10 cellular contexts compared by ENCODE assay signal in the genomic region with DNA sequence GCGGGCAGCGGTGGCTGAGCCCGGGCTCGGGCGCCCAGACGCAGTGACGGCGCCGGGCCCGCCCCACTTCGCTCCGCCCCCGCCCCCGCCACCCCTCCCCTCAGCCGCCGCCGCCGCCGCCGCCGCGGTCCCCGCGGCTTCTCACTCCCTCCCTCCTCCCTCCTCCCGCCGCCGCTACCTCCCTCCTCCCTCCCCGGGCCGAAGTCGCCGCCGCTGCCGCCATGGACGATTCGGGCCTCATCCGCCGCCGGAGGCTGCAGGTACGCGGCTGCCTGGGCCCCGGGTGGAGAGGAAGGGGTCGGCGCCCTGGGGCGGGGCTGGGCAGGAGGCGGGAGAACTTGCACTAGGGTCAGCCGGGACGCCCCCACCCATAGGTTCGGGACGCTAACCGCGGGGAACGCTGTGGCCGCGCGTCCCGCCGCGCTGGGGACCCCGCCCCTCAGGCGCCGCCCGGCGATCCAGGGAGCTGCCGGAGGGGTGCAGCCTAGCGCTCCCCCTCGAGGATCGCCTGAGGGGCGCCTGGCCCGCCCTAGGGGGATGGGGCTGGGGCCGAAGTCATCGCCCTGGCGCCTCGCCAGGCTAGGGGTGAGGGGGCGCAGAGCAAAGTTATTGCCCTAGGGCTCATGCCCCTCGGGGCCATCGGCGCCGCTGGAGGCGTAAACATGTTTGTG. TPM values are rescaled to one million over a fixed set of nuclear protein-coding genes. Genes with fewer than 3 reads are reported as not detected.
A peak's percentile ranks its signal among the peaks of the same experiment; 100 is the strongest.
DNase-seq lines count a peak whose midpoint lies in the region; TF ChIP-seq lines count a peak whose summit lies in the region.
"Had no signal": no experiment of that assay in that cellular context is flagged by ENCODE, and none has a peak within 500 bp of the region (broad histone marks: within the 10 kb centered on the region; RNA-seq: fewer than 3 reads in every experiment).

No MANE protein-coding gene starts in this region.

- TF ChIP-seq CTCF in GM12875 (IDR thresholded peaks at IDR 0.05; ENCODE audit: borderline replicate concordance, insufficient read depth, low read depth, low read length) (no peak), right atrium auricular region (IDR thresholded peaks at IDR 0.05) (no peak)

- peak overlapping the region; percentile 24 for H3K4me3 ChIP-seq in GM12875 (ENCODE audit: low read depth, low read length)
- H3K4me3 ChIP-seq in right atrium auricular region = peak overlapping the region; percentile 15 to 51

- H3K27ac Mint-ChIP-seq in activated T-cell treated with anti-CD3 and anti-CD28 coated beads, Interleukin-2, amount 50 U/mL, for 24 hours = no peak overlapping the region

- peaks cover 36 to 57% of the 10 kb centered on the region in 2 donors for H3K27me3 ChIP-seq in right atrium auricular region

- no peaks in the 10 kb centered on the region for H3K9me3 ChIP-seq in right atrium auricular region
- H3K9me3 ChIP-seq: neutrophil had no signal

- peaks cover 0 to 38% of the 10 kb centered on the region in 2 donors for H3K4me1 ChIP-seq in right atrium auricular region

- peaks cover 88% of the 10 kb centered on the region for H3K27me3 Mint-ChIP-seq in activated T-cell treated with anti-CD3 and anti-CD28 coated beads, Interleukin-2, amount 50 U/mL, for 24 hours

- H3K36me3 ChIP-seq in right atrium auricular region = no peaks in the 10 kb centered on the region
- H3K36me3 ChIP-seq: neutrophil had no signal

- no peaks in the 10 kb centered on the region for H3K36me3 Mint-ChIP-seq in activated T-cell treated with anti-CD3 and anti-CD28 coated beads, Interleukin-2, amount 50 U/mL, for 24 hours (ENCODE audit: low read depth)

- DNase-seq in NCI-H2196 (lab: John Stamatoyannopoulos, UW; ENCODE audit: unreplicated experiment) = peak; percentile 73
- DNase-seq in activated T-cell treated with anti-CD3 and anti-CD28 coated beads, Interleukin-2, amount 50 U/mL, for 24 hours = peak; percentile 59
- no peak for DNase-seq in right atrium auricular region (ENCODE audit: low spot score)
- DNase-seq in stimulated activated CD4-positive, alpha-beta T cell treated with anti-CD3 and anti-CD28 coated beads, Interleukin-4, amount 100 ng/mL, for 1 hour = peak; percentile 41
- no peak for DNase-seq in foreskin melanocyte
- no peak for DNase-seq in MV-4-11 (lab: John Stamatoyannopoulos, UW)
- DNase-seq in HuH-7.5 (ENCODE audit: low spot score) = no peak

- no peak overlapping the region for H3K4me3 Mint-ChIP-seq in activated T-cell treated with anti-CD3 and anti-CD28 coated beads, Interleukin-2, amount 50 U/mL, for 24 hours

- H3K9me3 Mint-ChIP-seq in activated T-cell treated with anti-CD3 and anti-CD28 coated beads, Interleukin-2, amount 50 U/mL, for 24 hours = no peaks in the 10 kb centered on the region

- H3K4me1 Mint-ChIP-seq in activated T-cell treated with anti-CD3 and anti-CD28 coated beads, Interleukin-2, amount 50 U/mL, for 24 hours (ENCODE audit: low read depth) = peaks cover 27% of the 10 kb centered on the region

- H3K27ac ChIP-seq in right atrium auricular region = no peak overlapping the region
- H3K27ac ChIP-seq: neutrophil had no signal

RNA-seq across cellular contexts. Expression of gene RTBDN, which starts 0.5 kb away (rescaled TPM):
- total RNA-seq in right atrium auricular region = not detected
- total RNA-seq: T-helper 2 cell treated with Interferon-gamma antibody and Interleukin-4, amounts not matched to agents 100 ng/mL and 5 ng/mL, for 36 hours had no signal

RNA-seq across cellular contexts. Expression of gene MAST1, which starts 4.4 kb away (rescaled TPM):
- not detected for total RNA-seq in right atrium auricular region

RNA-seq across cellular contexts. Expression of gene RNASEH2A, which starts 27.5 kb away (rescaled TPM):
- 1 to 10 TPM; 3.1 to 4.0 TPM for total RNA-seq in right atrium auricular region

RNA-seq across cellular contexts. Expression of gene THSD8, which starts 32.0 kb away (rescaled TPM):
- not detected for total RNA-seq in right atrium auricular region

RNA-seq across cellular contexts. Expression of gene PRDX2, which starts 32.3 kb away (rescaled TPM):
- 100 to 1,000 TPM; 702 to 859 TPM for total RNA-seq in right atrium auricular region

Comparison
In these comparisons a context has a peak if more than half of its experiments do, and no peak if none do; other contexts are left out.
1. DNase-seq: peak in NCI-H2196 (single experiment), activated T-cell treated with anti-CD3 and anti-CD28 coated beads, Interleukin-2, amount 50 U/mL, for 24 hours (single experiment) and stimulated activated CD4-positive, alpha-beta T cell treated with anti-CD3 and anti-CD28 coated beads, Interleukin-4, amount 100 ng/mL, for 1 hour (single experiment); none in right atrium auricular region (single experiment), foreskin melanocyte (single experiment), MV-4-11 (single experiment) and HuH-7.5 (single experiment).